ENCODE assay signal across 16 cellular contexts in genomic region chr17:15273141-15273793, GRCh38. TPM values are rescaled to one million over a fixed set of nuclear protein-coding genes. Genes with fewer than 3 reads are reported as not detected.
A peak's percentile ranks its signal among the peaks of the same experiment; 100 is the strongest.
DNase-seq lines count a peak whose midpoint lies in the region; ATAC-seq, FAIRE-seq and TF ChIP-seq lines count a peak whose summit lies in the region.
"Had no signal": no experiment of that assay in that cellular context is flagged by ENCODE, and none has a peak within 500 bp of the region (broad histone marks: within the 10 kb centered on the region; RNA-seq: fewer than 3 reads in every experiment).

No MANE protein-coding gene starts in this region.

- BruUV-seq in K562 (replicated peaks; lab: Mats Ljungman, UMichigan) = no TSS peak

- no peak overlapping the region for H3K4me2 ChIP-seq in K562 (ENCODE audit: insufficient read depth, low read length)

- TF ChIP-seq POLR2A in H54 (IDR thresholded peaks at IDR 0.05; ENCODE audit: low read depth, low read length) (no peak), K562 (conservative IDR thresholded peaks at IDR 0.05) (no peak), suprapubic skin (IDR thresholded peaks at IDR 0.05) (no peak)

- TF ChIP-seq CTCF in K562 (IDR thresholded peaks at IDR 0.05 in 2 of 3, conservative IDR thresholded peaks at IDR 0.05 in 1 of 3; ENCODE audit: insufficient read depth in 2 of 3, low read depth in 1 of 3, low read length in 3 of 3) (no peak), suprapubic skin (IDR thresholded peaks at IDR 0.05) (no peak)

- H4K20me1 ChIP-seq in K562 (replicated peaks; ENCODE audit: control insufficient read depth, insufficient read depth, low read length) = no peaks in the 10 kb centered on the region

- H3K4me3 ChIP-seq in K562 (no peak overlapping the region), suprapubic skin (no peak overlapping the region)

- no peak overlapping the region for H2AFZ ChIP-seq in K562 (ENCODE audit: low read depth, low read length)

- POLR2A ChIA-PET in K562 (lab: Yijun Ruan, JAX) = no interaction called here

- no peaks in the 10 kb centered on the region for H3K79me2 ChIP-seq in K562 (ENCODE audit: control insufficient read depth, insufficient read depth, low read length)

- intact Hi-C loops in K562 (cut with micrococcal nuclease) = no loop called here

- H3K9me3 Mint-ChIP-seq in immature natural killer cell = no peaks in the 10 kb centered on the region
- H3K9me3 Mint-ChIP-seq: activated B cell treated with CpG ODN at 0.5 μM for 24 hours had no signal

- no peak overlapping the region for H3K4me3 Mint-ChIP-seq in immature natural killer cell
- H3K4me3 Mint-ChIP-seq: activated B cell treated with CpG ODN at 0.5 μM for 24 hours, natural killer cell had no signal

- CTCF ChIA-PET in K562 (lab: Yijun Ruan, JAX; ENCODE audit: low intra/inter-chr PET ratio) = no interaction called here

- FAIRE-seq in H54 (lab: Jason Lieb, UNC) = no peak
- no peak for FAIRE-seq in K562 (lab: Jason Lieb, UNC)
- FAIRE-seq: GM12892 had no signal

- no peak for TF ChIP-seq RAD21 in K562 (CRISPR knock-in tag; conservative IDR thresholded peaks at IDR 0.05 in 1 of 2, IDR thresholded peaks at IDR 0.05 in 1 of 2)

- H3K27me3 Mint-ChIP-seq in immature natural killer cell (ENCODE audit: low read depth in 3 of 3) = peaks cover 2 to 3% (median 2%) of the 10 kb centered on the region in 3 donors
- H3K27me3 Mint-ChIP-seq: activated B cell treated with CpG ODN at 0.5 μM for 24 hours had no signal

- in situ Hi-C loops in K562 (cut with MboI) = loop anchor here (25.0 kb wide), 1 partner anchor 689 kb away; no protein-coding TSS in a partner anchor

- no peak overlapping the region for H3K27ac Mint-ChIP-seq in immature natural killer cell
- H3K27ac Mint-ChIP-seq: activated B cell treated with CpG ODN at 0.5 μM for 24 hours, natural killer cell had no signal

- no peaks in the 10 kb centered on the region for H3K36me3 Mint-ChIP-seq in immature natural killer cell
- H3K36me3 Mint-ChIP-seq: natural killer cell had no signal

- H3K9me1 ChIP-seq in K562 (ENCODE audit: control insufficient read depth, insufficient read depth, low read length) = no peaks in the 10 kb centered on the region

- ATAC-seq in K562 = no peak
- ATAC-seq: natural killer cell had no signal

- WGBS in K562 (ENCODE audit: insufficient coverage, low coverage, missing lambda C conversion rate) = 18% methylated on average over 5 of the region's 5 CpGs
- WGBS in suprapubic skin = 68% methylated on average over 5 of the region's 5 CpGs

- H3K4me1 ChIP-seq in K562 (replicated peaks in 1 of 2; ENCODE audit: control insufficient read depth in 2 of 2, insufficient read depth in 2 of 2, low read length in 2 of 2) (peaks cover 0 to 7% of the 10 kb centered on the region in 2 experiments; a peak in 3 of 5 replicates), suprapubic skin (peaks cover 9% of the 10 kb centered on the region)

- H3K27me3 ChIP-seq in K562 (ENCODE audit: control insufficient read depth in 2 of 2, insufficient read depth in 2 of 2, low read length in 2 of 2) (no peaks in the 10 kb centered on the region; a peak in 1 of 5 replicates), suprapubic skin (no peaks in the 10 kb centered on the region)

- no peak overlapping the region for H3K9ac ChIP-seq in K562 (ENCODE audit: insufficient read depth in 1 of 2, low read depth in 2 of 2, low read length in 2 of 2)

- DNase-seq in H54 (ENCODE audit: insufficient read length, low spot score) (peak; percentile 40), K562 (ENCODE audit: extremely low read depth in 1 of 4, low spot score in 3 of 4) (no peak), kidney tubule cell (ENCODE audit: low spot score) (peak; percentile 70), suprapubic skin (ENCODE audit: low spot score in 2 of 2) (no peak), T-helper 9 cell (no peak), inferior parietal cortex (ENCODE audit: extremely low spot score) (no peak), immature natural killer cell (no peak)
- no peak for DNase-seq in stimulated activated CD4-positive, alpha-beta T cell treated with anti-CD3 and anti-CD28 coated beads, Interleukin-4, amount 100 ng/mL, for 1 hour
- DNase-seq: activated B cell treated with CpG ODN at 0.5 μM for 24 hours; activated effector memory CD4-positive, alpha-beta T cell treated with Interleukin-2 at 50 U/mL for 16 hours; COR-L47; natural killer cell; NCI-H2107; stimulated activated CD4-positive, alpha-beta T cell treated with anti-CD3 and anti-CD28 coated beads, Interleukin-15, amount 100 ng/mL, for 24 hours had no signal

- H3K9me3 ChIP-seq in K562 (replicated peaks; ENCODE audit: control insufficient read depth, insufficient read depth, low read depth, low read length) (no peaks in the 10 kb centered on the region), suprapubic skin (no peaks in the 10 kb centered on the region)

- H3K27ac ChIP-seq in K562 (ENCODE audit: extremely low read depth, low read depth, low read length) (no peak overlapping the region), suprapubic skin (peak overlapping the region; percentile 78)
- H3K27ac ChIP-seq: RWPE1 had no signal

- no peaks in the 10 kb centered on the region for H3K4me1 Mint-ChIP-seq in immature natural killer cell
- H3K4me1 Mint-ChIP-seq: activated B cell treated with CpG ODN at 0.5 μM for 24 hours, natural killer cell had no signal

- TF ChIP-seq EP300 in K562 (IDR thresholded peaks at IDR 0.05; ENCODE audit: low read length) (no peak), suprapubic skin (IDR thresholded peaks at IDR 0.05) (no peak)

- no peaks in the 10 kb centered on the region for H3K36me3 ChIP-seq in K562 (ENCODE audit: control insufficient read depth, insufficient read depth, low read length)
- no peaks in the 10 kb centered on the region for H3K36me3 ChIP-seq in suprapubic skin

TF ChIP-seq in K562, 482 proteins besides CTCF, POLR2A, EP300 and RAD21 (continues in another document):
- no peak for TF ChIP-seq SRSF1 (IDR thresholded peaks at IDR 0.05; ENCODE audit: low read depth, low read length)
- TF ChIP-seq C11orf30 (IDR thresholded peaks at IDR 0.05; ENCODE audit: low read depth) = peak; percentile 48; the same call in 1 of the 2 replicates
- no peak for TF ChIP-seq ZBTB17 (CRISPR knock-in tag; IDR thresholded peaks at IDR 0.05)
- TF ChIP-seq, protein P1, sequence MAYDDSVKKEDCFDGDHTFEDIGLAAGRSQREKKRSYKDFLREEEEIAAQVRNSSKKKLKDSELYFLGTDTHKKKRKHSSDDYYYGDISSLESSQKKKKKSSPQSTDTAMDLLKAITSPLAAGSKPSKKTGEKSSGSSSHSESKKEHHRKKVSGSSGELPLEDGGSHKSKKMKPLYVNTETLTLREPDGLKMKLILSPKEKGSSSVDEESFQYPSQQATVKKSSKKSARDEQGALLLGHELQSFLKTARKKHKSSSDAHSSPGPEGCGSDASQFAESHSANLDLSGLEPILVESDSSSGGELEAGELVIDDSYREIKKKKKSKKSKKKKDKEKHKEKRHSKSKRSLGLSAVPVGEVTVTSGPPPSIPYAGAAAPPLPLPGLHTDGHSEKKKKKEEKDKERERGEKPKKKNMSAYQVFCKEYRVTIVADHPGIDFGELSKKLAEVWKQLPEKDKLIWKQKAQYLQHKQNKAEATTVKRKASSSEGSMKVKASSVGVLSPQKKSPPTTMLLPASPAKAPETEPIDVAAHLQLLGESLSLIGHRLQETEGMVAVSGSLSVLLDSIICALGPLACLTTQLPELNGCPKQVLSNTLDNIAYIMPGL (CRISPR knock-in tag; IDR thresholded peaks at IDR 0.05) = no peak
- no peak for TF ChIP-seq ARID3B (CRISPR knock-in tag; IDR thresholded peaks at IDR 0.05; ENCODE audit: borderline replicate concordance)
- TF ChIP-seq ZNF143 (CRISPR knock-in tag; IDR thresholded peaks at IDR 0.05) = no peak

RNA-seq across cellular contexts. Expression of gene PMP22, which starts 8.1 kb away (rescaled TPM):
- total RNA-seq in K562 (2011; cell fraction: chromatin; rRNA removed; ENCODE audit: low replicate concordance) = 25.4 and 26.0 TPM in 2 replicates
- total RNA-seq in K562 (2011; cell fraction: nucleolus; rRNA removed) = 30.4 and 30.5 TPM in 2 replicates
- 33.2 and 46.4 TPM in 2 replicates for total RNA-seq in K562 (2011; cell fraction: nucleoplasm; rRNA removed)
- total RNA-seq in K562 (2014; rRNA removed) = 12.6 and 17.9 TPM in 2 replicates
- 22.5 and 25.2 TPM in 2 replicates for total RNA-seq in K562 (2014; rRNA removed; fragmentation: Illumina TruSeq; extraction: Trizol)
- 28.7 and 29.1 TPM in 2 replicates for total RNA-seq in K562 (2015; rRNA removed; fragmentation: Illumina TruSeq; extraction: Trizol)
- 25.8 and 26.1 TPM in 2 replicates for total RNA-seq in K562 (2021)
- 24.8 and 29.8 TPM in 2 replicates for polyA plus RNA-seq in K562 (2011; rRNA removed)
- polyA plus RNA-seq in K562 (2011; cell fraction: cytosol; rRNA removed) = 33.2 and 43.8 TPM in 2 replicates
- polyA plus RNA-seq in K562 (2011; cell fraction: nucleus; rRNA removed) = 11.7 and 16.0 TPM in 2 replicates
- polyA plus RNA-seq in K562 (2012) = 35.9 and 60.1 TPM in 2 replicates
- polyA plus RNA-seq in K562 (2014; fragmentation: Illumina TruSeq; extraction: Trizol) = 38.4 and 45.2 TPM in 2 replicates
- polyA plus RNA-seq in K562 (2014; fragmentation: Nextera tagmentation; extraction: Ambion mirVana) = 10 to 100 TPM; 54.4 to 62.3 TPM
- 22.6 and 27.4 TPM in 2 replicates for polyA plus RNA-seq in K562 (2014; rRNA removed)
- polyA minus RNA-seq in K562 (2011; rRNA and poly(A)+ RNA removed) = 44.8 and 48.5 TPM in 2 replicates
- 17.1 and 33.0 TPM in 2 replicates for polyA minus RNA-seq in K562 (2011; cell fraction: cytosol; rRNA and poly(A)+ RNA removed)
- 6.5 and 15.4 TPM in 2 replicates for polyA minus RNA-seq in K562 (2011; cell fraction: nucleus; rRNA and poly(A)+ RNA removed)
- 100 to 1,000 TPM in 2 of 4 donors, 10 to 100 TPM in 2; 55.1 to 143 (median 87.1) TPM for total RNA-seq in suprapubic skin
- polyA plus RNA-seq in immature natural killer cell = under 1 TPM in 1 of 3 donors, not detected in 2; 0.38 TPM
- total RNA-seq: activated B cell treated with CpG ODN at 0.5 μM for 24 hours had no signal

Comparison
In these comparisons a context has a peak if more than half of its experiments do, and no peak if none do; other contexts are left out.
1. DNase-seq: peak in H54 (single experiment) and kidney tubule cell (single experiment); none in K562 (0 of 4), suprapubic skin (0 of 2), T-helper 9 cell (single experiment), inferior parietal cortex (single experiment), immature natural killer cell (0 of 3) and stimulated activated CD4-positive, alpha-beta T cell treated with anti-CD3 and anti-CD28 coated beads, Interleukin-4, amount 100 ng/mL, for 1 hour (single experiment).